In the genomic region with DNA sequence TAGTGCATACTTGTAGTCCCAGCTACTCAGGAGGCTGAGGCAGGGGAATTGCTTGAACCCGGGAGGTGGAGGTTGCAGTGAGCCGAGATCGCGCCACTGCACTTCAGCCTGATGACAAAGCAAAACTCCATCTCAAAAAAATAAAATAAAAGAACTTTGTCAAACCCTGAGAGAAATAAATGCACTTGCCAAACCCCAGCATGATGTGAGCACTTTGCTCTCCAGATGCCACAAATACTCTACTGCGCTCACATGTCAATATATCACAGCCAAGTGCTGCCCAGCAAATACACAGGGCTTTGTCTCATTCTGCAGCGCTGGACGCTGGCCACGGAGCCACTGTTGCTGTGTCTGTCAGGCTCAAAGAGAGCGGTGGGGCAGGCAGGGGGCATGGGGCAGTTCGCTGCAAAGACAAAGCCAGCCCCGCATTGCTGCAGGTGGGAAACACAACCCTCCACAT, we compare ENCODE assay signal across 1 cellular context.
TF ChIP-seq lines count a peak whose summit lies in the region.

No MANE protein-coding gene starts in this region.

TF ChIP-seq in SK-N-SH, 30 proteins besides CTCF, POLR2A, EP300 and RAD21 (continued from another document):
- TF ChIP-seq, protein P1, sequence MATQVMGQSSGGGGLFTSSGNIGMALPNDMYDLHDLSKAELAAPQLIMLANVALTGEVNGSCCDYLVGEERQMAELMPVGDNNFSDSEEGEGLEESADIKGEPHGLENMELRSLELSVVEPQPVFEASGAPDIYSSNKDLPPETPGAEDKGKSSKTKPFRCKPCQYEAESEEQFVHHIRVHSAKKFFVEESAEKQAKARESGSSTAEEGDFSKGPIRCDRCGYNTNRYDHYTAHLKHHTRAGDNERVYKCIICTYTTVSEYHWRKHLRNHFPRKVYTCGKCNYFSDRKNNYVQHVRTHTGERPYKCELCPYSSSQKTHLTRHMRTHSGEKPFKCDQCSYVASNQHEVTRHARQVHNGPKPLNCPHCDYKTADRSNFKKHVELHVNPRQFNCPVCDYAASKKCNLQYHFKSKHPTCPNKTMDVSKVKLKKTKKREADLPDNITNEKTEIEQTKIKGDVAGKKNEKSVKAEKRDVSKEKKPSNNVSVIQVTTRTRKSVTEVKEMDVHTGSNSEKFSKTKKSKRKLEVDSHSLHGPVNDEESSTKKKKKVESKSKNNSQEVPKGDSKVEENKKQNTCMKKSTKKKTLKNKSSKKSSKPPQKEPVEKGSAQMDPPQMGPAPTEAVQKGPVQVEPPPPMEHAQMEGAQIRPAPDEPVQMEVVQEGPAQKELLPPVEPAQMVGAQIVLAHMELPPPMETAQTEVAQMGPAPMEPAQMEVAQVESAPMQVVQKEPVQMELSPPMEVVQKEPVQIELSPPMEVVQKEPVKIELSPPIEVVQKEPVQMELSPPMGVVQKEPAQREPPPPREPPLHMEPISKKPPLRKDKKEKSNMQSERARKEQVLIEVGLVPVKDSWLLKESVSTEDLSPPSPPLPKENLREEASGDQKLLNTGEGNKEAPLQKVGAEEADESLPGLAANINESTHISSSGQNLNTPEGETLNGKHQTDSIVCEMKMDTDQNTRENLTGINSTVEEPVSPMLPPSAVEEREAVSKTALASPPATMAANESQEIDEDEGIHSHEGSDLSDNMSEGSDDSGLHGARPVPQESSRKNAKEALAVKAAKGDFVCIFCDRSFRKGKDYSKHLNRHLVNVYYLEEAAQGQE (IDR thresholded peaks at IDR 0.05; ENCODE audit: low read depth, low read length) = no peak
- no peak for TF ChIP-seq FOXM1 (IDR thresholded peaks at IDR 0.05; ENCODE audit: low read depth)
- TF ChIP-seq RXRA (IDR thresholded peaks at IDR 0.05; ENCODE audit: borderline replicate concordance, low read depth) = no peak
- TF ChIP-seq, protein P2, sequence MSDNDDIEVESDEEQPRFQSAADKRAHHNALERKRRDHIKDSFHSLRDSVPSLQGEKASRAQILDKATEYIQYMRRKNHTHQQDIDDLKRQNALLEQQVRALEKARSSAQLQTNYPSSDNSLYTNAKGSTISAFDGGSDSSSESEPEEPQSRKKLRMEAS (IDR thresholded peaks at IDR 0.05; ENCODE audit: low read depth) = no peak
- no peak for TF ChIP-seq RCOR1 (IDR thresholded peaks at IDR 0.05; ENCODE audit: low read length)
- no peak for TF ChIP-seq TEAD4 (IDR thresholded peaks at IDR 0.05; ENCODE audit: borderline replicate concordance, insufficient read depth)
- TF ChIP-seq NRF1 (IDR thresholded peaks at IDR 0.05; ENCODE audit: low read depth, low read length) = no peak
